Comparison of ENCODE assay signal across 22 cellular contexts in genomic region chr13:71817335-71817734, GRCh38.
"Had no signal": no experiment of that assay in that cellular context is flagged by ENCODE, and none has a peak within 500 bp of the region (broad histone marks: within the 10 kb centered on the region; RNA-seq: fewer than 3 reads in every experiment).

No MANE protein-coding gene starts in this region.

- H3K27ac Mint-ChIP-seq: dendritic cell treated with granulocyte-macrophage colony-stimulating factor and Interleukin-4, amounts not matched to agents 40 ng/mL and 50 ng/mL, for 4 days; mesothelial cell of epicardium; naive B cell had no signal

- H3K4me3 ChIP-seq: colonic mucosa, esophagus squamous epithelium, gastrocnemius medialis, heart right ventricle, left lung, lower lobe of right lung, mucosa of descending colon had no signal

- H3K27me3 ChIP-seq: colonic mucosa, esophagus squamous epithelium, gastrocnemius medialis, heart right ventricle, left lung had no signal

- H3K9me3 Mint-ChIP-seq: dendritic cell treated with granulocyte-macrophage colony-stimulating factor and Interleukin-4, amounts not matched to agents 40 ng/mL and 50 ng/mL, for 4 days had no signal

- H3K4me1 ChIP-seq: colonic mucosa, esophagus squamous epithelium, gastrocnemius medialis, left lung, lower lobe of right lung had no signal

- H3K36me3 ChIP-seq: colonic mucosa, esophagus squamous epithelium, gastrocnemius medialis, heart right ventricle, left lung, lower lobe of right lung had no signal

- H3K36me3 Mint-ChIP-seq: naive B cell had no signal

- H3K27me3 Mint-ChIP-seq: dendritic cell treated with granulocyte-macrophage colony-stimulating factor and Interleukin-4, amounts not matched to agents 40 ng/mL and 50 ng/mL, for 4 days; naive B cell had no signal

- H3K4me3 Mint-ChIP-seq: dendritic cell treated with granulocyte-macrophage colony-stimulating factor and Interleukin-4, amounts not matched to agents 40 ng/mL and 50 ng/mL, for 4 days; mesothelial cell of epicardium; naive B cell had no signal

- H3K27ac ChIP-seq: colonic mucosa, epithelial cell of prostate, esophagus squamous epithelium, gastrocnemius medialis, heart right ventricle, left lung, lower lobe of right lung had no signal

- DNase-seq: colonic mucosa; cortex of kidney; effector CD8-positive, alpha-beta T cell; erythroblast; esophagus squamous epithelium; foreskin fibroblast; foreskin melanocyte; gastrocnemius medialis; glutamatergic neuron; head of caudate nucleus; heart right ventricle; hippocampal formation; left cardiac atrium; left lung; left ventricle myocardium superior; lower lobe of right lung; mesenchymal stem cell; mucosa of descending colon; naive B cell had no signal

- H3K4me1 Mint-ChIP-seq: naive B cell had no signal

- H3K9me3 ChIP-seq: colonic mucosa, esophagus squamous epithelium, gastrocnemius medialis, heart right ventricle, left lung, lower lobe of right lung, mucosa of descending colon had no signal
